11 cellular contexts compared by ENCODE assay signal in genomic region chr16:70681382-70682238, GRCh38. TPM values are rescaled to one million over a fixed set of nuclear protein-coding genes. Genes with fewer than 3 reads are reported as not detected.
DNase-seq lines count a peak whose midpoint lies in the region; ATAC-seq and TF ChIP-seq lines count a peak whose summit lies in the region.
"Had no signal": no experiment of that assay in that cellular context is flagged by ENCODE, and none has a peak within 500 bp of the region (broad histone marks: within the 10 kb centered on the region; RNA-seq: fewer than 3 reads in every experiment).

No MANE protein-coding gene starts in this region.

- H3K4me1 ChIP-seq in Loucy (ENCODE audit: insufficient read depth, low read length, poor library complexity, severe bottlenecking) (peaks cover 24% of the 10 kb centered on the region), endodermal cell (ENCODE audit: control insufficient read depth, insufficient read depth, low read length) (peaks cover 4% of the 10 kb centered on the region), stomach smooth muscle (ENCODE audit: control insufficient read depth, insufficient read depth, low read length) (peaks cover 68% of the 10 kb centered on the region), GM23338 (ENCODE audit: insufficient read depth) (peaks cover 11% of the 10 kb centered on the region)

- peaks cover 6% of the 10 kb centered on the region for H4K20me1 ChIP-seq in Loucy (ENCODE audit: insufficient read depth, low read length, poor library complexity, severe bottlenecking)
- peaks cover 4% of the 10 kb centered on the region for H4K20me1 ChIP-seq in GM23338 (replicated peaks; ENCODE audit: insufficient read depth)

- H3K27ac ChIP-seq in endodermal cell (ENCODE audit: low read depth, low read length), result peak overlapping the region; percentile 24
- H3K27ac ChIP-seq in stomach smooth muscle (ENCODE audit: low read length), result peak overlapping the region; percentile 76
- H3K27ac ChIP-seq in GM23338 (ENCODE audit: low read depth), result no peak overlapping the region
- H3K27ac ChIP-seq: KMS-11 had no signal

- TF ChIP-seq CTCF in Loucy (conservative IDR thresholded peaks at IDR 0.05; ENCODE audit: low read length), result no peak
- TF ChIP-seq CTCF in endodermal cell (conservative IDR thresholded peaks at IDR 0.05), result no peak
- TF ChIP-seq CTCF in GM23338 (conservative IDR thresholded peaks at IDR 0.05; ENCODE audit: low read depth in 2 of 2), result no peak

- H3K4me1 Mint-ChIP-seq in endodermal cell, result no peaks in the 10 kb centered on the region
- H3K4me1 Mint-ChIP-seq in GM23338, result peaks cover 17% of the 10 kb centered on the region

- H3K79me2 ChIP-seq in Loucy (ENCODE audit: insufficient read depth, low read length) (peaks cover 18% of the 10 kb centered on the region; the same call in 1 of the 2 replicates), GM23338 (replicated peaks; ENCODE audit: insufficient read depth) (no peaks in the 10 kb centered on the region)

- no peak overlapping the region for H3K4me3 ChIP-seq in Loucy (ENCODE audit: low read length, poor library complexity, severe bottlenecking)
- no peak overlapping the region for H3K4me3 ChIP-seq in endodermal cell (ENCODE audit: low read length)
- H3K4me3 ChIP-seq in stomach smooth muscle (ENCODE audit: low read length in 2 of 2), result peak overlapping the region; percentile 49 to 89
- no peak overlapping the region for H3K4me3 ChIP-seq in GM23338

- DNase-seq in endodermal cell (no peak), medulla oblongata (ENCODE audit: extremely low spot score) (peak; percentile 94), UCSD-AML1 (lab: John Stamatoyannopoulos, UW; ENCODE audit: unreplicated experiment) (no peak), NCI-H446 (lab: John Stamatoyannopoulos, UW) (no peak), amniotic stem cell (lab: John Stamatoyannopoulos, UW) (no peak), GM23338 (ENCODE audit: low spot score) (no peak)
- DNase-seq: NCI-H69; stimulated activated CD4-positive, alpha-beta T cell treated with anti-CD3 and anti-CD28 coated beads, Interleukin-12 subunit alpha, Interleukin-12 subunit beta, amount 100 ng/mL, for 4 hours had no signal

- no peaks in the 10 kb centered on the region for H3K9me3 Mint-ChIP-seq in endodermal cell
- H3K9me3 Mint-ChIP-seq in GM23338, result no peaks in the 10 kb centered on the region; the same call in 2 of the 3 replicates

- H3K9me2 ChIP-seq in Loucy (replicated peaks; ENCODE audit: low read depth, low read length) (no peaks in the 10 kb centered on the region), GM23338 (ENCODE audit: insufficient read depth) (no peaks in the 10 kb centered on the region)

- no peak overlapping the region for H3K4me3 Mint-ChIP-seq in endodermal cell
- no peak overlapping the region for H3K4me3 Mint-ChIP-seq in GM23338

- no peak overlapping the region for H3K27ac Mint-ChIP-seq in endodermal cell
- no peak overlapping the region for H3K27ac Mint-ChIP-seq in GM23338

- H3K36me3 ChIP-seq in Loucy (ENCODE audit: insufficient read depth, low read length), result no peaks in the 10 kb centered on the region; the same call in 1 of the 2 replicates
- peaks cover 14% of the 10 kb centered on the region for H3K36me3 ChIP-seq in endodermal cell (ENCODE audit: control insufficient read depth, insufficient read depth, low read length)
- H3K36me3 ChIP-seq in stomach smooth muscle (ENCODE audit: control insufficient read depth in 2 of 2, insufficient read depth in 2 of 2, low read length in 2 of 2), result peaks cover 22 to 28% of the 10 kb centered on the region in 2 donors
- no peaks in the 10 kb centered on the region for H3K36me3 ChIP-seq in GM23338 (ENCODE audit: insufficient read depth)

- H3F3A ChIP-seq in Loucy (ENCODE audit: low read depth), result no peaks in the 10 kb centered on the region
- H3F3A ChIP-seq in GM23338 (replicated peaks; ENCODE audit: low read depth), result peaks cover 9% of the 10 kb centered on the region; the same call in 1 of the 2 replicates

- H3K9me3 ChIP-seq in Loucy (ENCODE audit: insufficient read depth, low read depth, low read length), result no peaks in the 10 kb centered on the region
- H3K9me3 ChIP-seq in endodermal cell (ENCODE audit: control insufficient read depth, low read length), result no peaks in the 10 kb centered on the region
- H3K9me3 ChIP-seq in stomach smooth muscle (ENCODE audit: control insufficient read depth in 2 of 2, low read length in 2 of 2), result no peaks in the 10 kb centered on the region

- H3K9ac ChIP-seq in Loucy (ENCODE audit: low read depth, low read length, poor library complexity, severe bottlenecking) (peak overlapping the region; percentile 34), endodermal cell (ENCODE audit: extremely low read depth, low read length, poor library complexity, severe bottlenecking) (no peak overlapping the region), stomach smooth muscle (ENCODE audit: low read length in 2 of 2) (peak overlapping the region; percentile 55 to 82)
- H3K9ac ChIP-seq: KMS-11 had no signal

- no peak for ATAC-seq in GM23338

- H3K27me3 ChIP-seq in Loucy (ENCODE audit: insufficient read depth, low read length, poor library complexity, severe bottlenecking), result no peaks in the 10 kb centered on the region
- H3K27me3 ChIP-seq in endodermal cell (ENCODE audit: control insufficient read depth, insufficient read depth, low read length, poor library complexity, severe bottlenecking), result no peaks in the 10 kb centered on the region
- no peaks in the 10 kb centered on the region for H3K27me3 ChIP-seq in stomach smooth muscle (ENCODE audit: control insufficient read depth in 1 of 2, insufficient read depth in 2 of 2, low read length in 2 of 2)
- H3K27me3 ChIP-seq in GM23338 (ENCODE audit: insufficient read depth), result peaks cover 8% of the 10 kb centered on the region

- WGBS in endodermal cell (ENCODE audit: insufficient coverage in 1 of 2, insufficient read length in 1 of 2), 2 experiments, result 91 to 94% methylated on average over 6 to 13 of the region's 13 CpGs

- no peaks in the 10 kb centered on the region for H3K27me3 Mint-ChIP-seq in endodermal cell (ENCODE audit: insufficient read depth)
- H3K27me3 Mint-ChIP-seq in GM23338 (ENCODE audit: insufficient read depth, low read depth, poor library complexity), result peaks cover 13% of the 10 kb centered on the region

- H2AFZ ChIP-seq in Loucy (ENCODE audit: low read length) (no peak overlapping the region), GM23338 (no peak overlapping the region)

- H3K36me3 Mint-ChIP-seq in endodermal cell (ENCODE audit: low read depth), result peaks cover 7% of the 10 kb centered on the region
- H3K36me3 Mint-ChIP-seq in GM23338 (ENCODE audit: low read depth), result 0 out of 3 replicates have a peak, but pooled peaks cover 3% of the 10 kb centered on the region

- peak overlapping the region; percentile 35 for H3K4me2 ChIP-seq in Loucy (ENCODE audit: low read depth, low read length, poor library complexity, severe bottlenecking)
- no peak overlapping the region for H3K4me2 ChIP-seq in GM23338
- H3K4me2 ChIP-seq: KMS-11 had no signal

TF ChIP-seq in GM23338, 12 proteins besides CTCF, POLR2A, EP300 and RAD21 (continues in another document):
- TF ChIP-seq ZNF331 (CRISPR knock-in tag; IDR thresholded peaks at IDR 0.05; ENCODE audit: low read depth) (no peak), CREB1 (CRISPR knock-in tag; IDR thresholded peaks at IDR 0.05; ENCODE audit: low read depth) (no peak), ZNF114 (CRISPR knock-in tag; IDR thresholded peaks at IDR 0.05) (no peak), REST (IDR thresholded peaks at IDR 0.05; ENCODE audit: unreplicated experiment) (no peak), NANOG (IDR thresholded peaks at IDR 0.05; ENCODE audit: borderline replicate concordance) (no peak), EZH2phosphoT487 (IDR thresholded peaks at IDR 0.05; ENCODE audit: unreplicated experiment) (no peak), JUNB (IDR thresholded peaks at IDR 0.05; ENCODE audit: unreplicated experiment) (no peak), EZH2 (IDR thresholded peaks at IDR 0.05; ENCODE audit: low read depth, unreplicated experiment) (no peak)

RNA-seq across cellular contexts. Expression of gene MTSS2, which starts 4.2 kb away (rescaled TPM):
- total RNA-seq in endodermal cell, result 10 to 100 TPM; 23.4 to 24.0 TPM
- 86.6 TPM for polyA plus RNA-seq in endodermal cell (2013, experiment 1 of 2)
- 67.0 TPM for polyA plus RNA-seq in endodermal cell (2013, experiment 2 of 2)
- total RNA-seq in GM23338 (2014; rRNA removed; shearing (Covaris generic)), result 16.5 and 19.6 TPM in 2 replicates
- 1.6 and 1.9 TPM in 2 replicates for polyA plus RNA-seq in GM23338 (2016; fragmentation: Nextera tagmentation; extraction: Ambion mirVana)

RNA-seq across cellular contexts. Expression of gene IL34, which starts 35.3 kb away (rescaled TPM):
- total RNA-seq in endodermal cell, result 1 to 10 TPM; 3.0 to 5.6 TPM
- 1.3 TPM for polyA plus RNA-seq in endodermal cell (2013, experiment 1 of 2)
- 0.21 TPM for polyA plus RNA-seq in endodermal cell (2013, experiment 2 of 2)
- 4.6 and 6.6 TPM in 2 replicates for total RNA-seq in GM23338 (2014; rRNA removed; shearing (Covaris generic))
- polyA plus RNA-seq in GM23338 (2016; fragmentation: Nextera tagmentation; extraction: Ambion mirVana), result 3.1 and 4.3 TPM in 2 replicates

Comparison
In these comparisons a context has a peak if more than half of its experiments do, and no peak if none do; other contexts are left out.
1. H3K4me3 ChIP-seq: peak in stomach smooth muscle (2 of 2); none in Loucy (single experiment), endodermal cell (single experiment) and GM23338 (single experiment).